Comparison of ENCODE assay signal across 3 cellular contexts in genomic region chr4:160193787-160194186, GRCh38.
TF ChIP-seq lines count a peak whose summit lies in the region.

No MANE protein-coding gene starts in this region.

TF ChIP-seq in GM23338, 12 proteins besides CTCF, POLR2A, EP300 and RAD21 (continues in another document):
- TF ChIP-seq STAT1 (IDR thresholded peaks at IDR 0.05; ENCODE audit: unreplicated experiment) = no peak
- TF ChIP-seq CREB1 (CRISPR knock-in tag; IDR thresholded peaks at IDR 0.05; ENCODE audit: low read depth) = no peak
- no peak for TF ChIP-seq EZH2phosphoT487 (IDR thresholded peaks at IDR 0.05; ENCODE audit: unreplicated experiment)
- TF ChIP-seq ZNF462 (CRISPR knock-in tag; IDR thresholded peaks at IDR 0.05) = no peak
- no peak for TF ChIP-seq POLR2AphosphoS5 (IDR thresholded peaks at IDR 0.05; ENCODE audit: low read depth)

TF ChIP-seq in HCT116, 20 proteins besides CTCF, POLR2A, EP300 and RAD21:
- TF ChIP-seq YY1 (IDR thresholded peaks at IDR 0.05; ENCODE audit: extremely low read depth, insufficient replicate concordance, low read depth, low read length) (no peak), ELF1 (IDR thresholded peaks at IDR 0.05; ENCODE audit: borderline replicate concordance, low read depth) (no peak)
- TF ChIP-seq, protein P1, sequence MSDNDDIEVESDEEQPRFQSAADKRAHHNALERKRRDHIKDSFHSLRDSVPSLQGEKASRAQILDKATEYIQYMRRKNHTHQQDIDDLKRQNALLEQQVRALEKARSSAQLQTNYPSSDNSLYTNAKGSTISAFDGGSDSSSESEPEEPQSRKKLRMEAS (IDR thresholded peaks at IDR 0.05) = no peak

TF ChIP-seq in H1, 55 proteins besides CTCF, POLR2A, EP300 and RAD21:
- no peak for TF ChIP-seq TBP (IDR thresholded peaks at IDR 0.05; ENCODE audit: low read depth, low read length)
- TF ChIP-seq, protein P1 (IDR thresholded peaks at IDR 0.05) = no peak
- no peak for TF ChIP-seq CHD7 (IDR thresholded peaks at IDR 0.05; ENCODE audit: insufficient replicate concordance, low read length)
- TF ChIP-seq SUZ12 (IDR thresholded peaks at IDR 0.05; ENCODE audit: low read length) = no peak
- TF ChIP-seq NRF1 (IDR thresholded peaks at IDR 0.05; ENCODE audit: low read depth, low read length) = no peak
- no peak for TF ChIP-seq CREB1 (IDR thresholded peaks at IDR 0.05)
- TF ChIP-seq RBBP5 (IDR thresholded peaks at IDR 0.05; ENCODE audit: borderline replicate concordance, low read depth, low read length) = no peak
- TF ChIP-seq EZH2 (IDR thresholded peaks at IDR 0.05; ENCODE audit: low read depth, low read length, severe bottlenecking) = no peak
- TF ChIP-seq HDAC6 (IDR thresholded peaks at IDR 0.05; ENCODE audit: low read depth, low read length) = no peak
- no peak for TF ChIP-seq YY1 (IDR thresholded peaks at IDR 0.05; ENCODE audit: low read depth, low read length)
- TF ChIP-seq TAF7 (optimal IDR thresholded peaks at IDR 0.05; ENCODE audit: borderline replicate concordance, low read depth, low read length) = no peak
